In genomic region chr21:15422761-15423160, GRCh38 we compare ENCODE assay signal across 1 cellular context.
TF ChIP-seq lines count a peak whose summit lies in the region.

No MANE protein-coding gene starts in this region.

TF ChIP-seq in WTC11, 78 proteins besides CTCF, POLR2A, EP300 and RAD21 (continued from another document):
- TF ChIP-seq HMGXB4 (CRISPR knock-in tag; IDR thresholded peaks at IDR 0.05) = no peak
- TF ChIP-seq FOXK1 (CRISPR knock-in tag; IDR thresholded peaks at IDR 0.05) = no peak
